Comparison of ENCODE assay signal across 1 cellular context in the genomic region with DNA sequence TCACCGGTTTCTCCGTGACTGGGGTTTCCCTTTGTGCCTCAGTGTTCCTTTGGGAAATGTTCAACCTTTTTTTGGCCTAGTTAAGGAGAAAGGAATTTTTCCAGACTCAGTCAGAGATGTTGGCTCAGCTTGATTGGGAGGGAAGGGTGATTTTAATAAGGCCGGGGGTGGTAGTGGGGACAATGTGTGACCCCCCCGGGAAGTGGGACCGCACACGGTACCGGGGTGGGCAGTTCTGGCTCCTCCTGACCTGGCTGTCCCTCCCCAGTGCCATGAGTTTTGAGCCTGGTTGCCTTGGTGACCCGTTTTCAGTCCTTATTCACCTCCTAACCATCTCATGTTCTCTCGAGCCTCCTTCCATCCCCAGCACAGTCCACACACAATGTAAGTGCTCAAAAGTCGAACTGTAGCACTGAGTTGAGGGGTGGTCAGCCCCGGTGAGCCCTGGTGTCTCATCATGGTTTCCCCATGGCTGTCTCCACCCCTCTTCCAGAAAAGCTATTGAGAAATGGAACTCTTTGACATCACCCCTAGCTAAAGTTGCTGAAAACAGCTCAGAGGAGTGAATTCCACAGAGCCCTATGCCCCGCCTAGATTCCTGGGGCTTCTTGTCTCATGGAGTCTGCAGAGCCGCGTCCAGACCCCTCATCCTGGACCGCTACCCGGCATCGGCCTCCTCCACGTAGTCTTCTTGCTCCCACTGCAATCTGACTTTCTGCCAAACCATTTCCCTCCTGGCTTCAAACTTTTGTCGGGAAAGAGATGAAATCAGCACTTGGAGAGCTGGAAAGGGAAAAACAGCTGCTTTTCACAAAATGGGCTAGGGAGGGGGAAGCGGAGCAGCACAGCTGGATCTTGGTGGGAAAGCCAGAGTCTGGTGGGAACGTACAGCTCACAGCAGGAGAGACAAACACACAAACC.
TF ChIP-seq lines count a peak whose summit lies in the region.

No MANE protein-coding gene starts in this region.

TF ChIP-seq in HepG2, 621 proteins besides CTCF, POLR2A, EP300 and RAD21 (continued from another document):
- no peak for TF ChIP-seq PLSCR1 (CRISPR knock-in tag; IDR thresholded peaks at IDR 0.05; ENCODE audit: borderline replicate concordance)
- no peak for TF ChIP-seq ZNF670 (CRISPR knock-in tag; IDR thresholded peaks at IDR 0.05; ENCODE audit: borderline replicate concordance)
